Comparison of ENCODE assay signal across 8 cellular contexts in genomic region chr19:19033176-19033425, GRCh38. TPM values are rescaled to one million over a fixed set of nuclear protein-coding genes. Genes with fewer than 3 reads are reported as not detected.
DNase-seq lines count a peak whose midpoint lies in the region; ATAC-seq and TF ChIP-seq lines count a peak whose summit lies in the region.

No MANE protein-coding gene starts in this region.

- peak overlapping the region; percentile 89 for H3K9ac ChIP-seq in neuronal stem cell (ENCODE audit: low read depth, low read length, poor library complexity)

- no TSS peak for BruUV-seq in Calu3 (replicated peaks; lab: Mats Ljungman, UMichigan)

- H3K27me3 Mint-ChIP-seq in Calu3 (ENCODE audit: unreplicated experiment): no peaks in the 10 kb centered on the region
- no peaks in the 10 kb centered on the region for H3K27me3 Mint-ChIP-seq in dendritic cell treated with granulocyte-macrophage colony-stimulating factor and Interleukin-4, amounts not matched to agents 40 ng/mL and 50 ng/mL, for 4 days

- H2BK120ac ChIP-seq in neuronal stem cell (ENCODE audit: low read depth, low read length): no peak overlapping the region

- peak overlapping the region; percentile 73 for H2AK5ac ChIP-seq in neuronal stem cell (ENCODE audit: low read depth, low read length)

- no peak overlapping the region for H3K14ac ChIP-seq in neuronal stem cell (ENCODE audit: low read length)

- TF ChIP-seq CTCF in Calu3 (IDR thresholded peaks at IDR 0.05; ENCODE audit: unreplicated experiment): no peak

- no peak overlapping the region for H3K27ac Mint-ChIP-seq in Calu3 (ENCODE audit: unreplicated experiment)
- peak overlapping the region; percentile 78 for H3K27ac Mint-ChIP-seq in dendritic cell treated with granulocyte-macrophage colony-stimulating factor and Interleukin-4, amounts not matched to agents 40 ng/mL and 50 ng/mL, for 4 days

- H3K4me2 ChIP-seq in neuronal stem cell (ENCODE audit: insufficient read depth, low read length, poor library complexity, severe bottlenecking): peak overlapping the region; percentile 81

- H3K9me3 ChIP-seq in neuronal stem cell (replicated peaks in 1 of 2; ENCODE audit: control insufficient read depth in 2 of 2, insufficient read depth in 1 of 2, low read depth in 1 of 2, low read length in 2 of 2): peaks cover 7 to 16% of the 10 kb centered on the region in 2 donors

- no peak for ATAC-seq in GM18867 (IDR thresholded peaks at IDR 0.05; ENCODE audit: unreplicated experiment)
- ATAC-seq in HG02571 (IDR thresholded peaks at IDR 0.05; ENCODE audit: unreplicated experiment): no peak

- peak overlapping the region; percentile 93 for H3K4me3 Mint-ChIP-seq in Calu3 (ENCODE audit: low read depth, unreplicated experiment)
- H3K4me3 Mint-ChIP-seq in dendritic cell treated with granulocyte-macrophage colony-stimulating factor and Interleukin-4, amounts not matched to agents 40 ng/mL and 50 ng/mL, for 4 days: peak overlapping the region; percentile 80

- no peaks in the 10 kb centered on the region for H3K4me1 Mint-ChIP-seq in Calu3 (ENCODE audit: low read depth, unreplicated experiment)
- H3K4me1 Mint-ChIP-seq in dendritic cell treated with granulocyte-macrophage colony-stimulating factor and Interleukin-4, amounts not matched to agents 40 ng/mL and 50 ng/mL, for 4 days (ENCODE audit: low read depth): peaks cover 34% of the 10 kb centered on the region

- CTCF ChIA-PET in Calu3 (lab: Charles Lee): no interaction called here

- intact Hi-C loops in Calu3 (cut with micrococcal nuclease; ENCODE audit: unreplicated experiment): no loop called here
- intact Hi-C loops in dendritic cell treated with granulocyte-macrophage colony-stimulating factor and Interleukin-4, amounts not matched to agents 40 ng/mL and 50 ng/mL, for 4 days (cut with micrococcal nuclease): loop anchor here (1.0 kb wide), 2 partner anchors 30 to 105 kb away; partner anchors contain the start of genes SLC25A42 and TMEM161A

- H3K23ac ChIP-seq in neuronal stem cell (ENCODE audit: low read depth, low read length, poor library complexity): peak overlapping the region; percentile 94

- H2AFZ ChIP-seq in neuronal stem cell (ENCODE audit: low read length): peak overlapping the region; percentile 100

- H4K8ac ChIP-seq in neuronal stem cell (ENCODE audit: low read depth, low read length): peak overlapping the region; percentile 27

- no peaks in the 10 kb centered on the region for H3K9me3 Mint-ChIP-seq in Calu3 (ENCODE audit: low read depth, unreplicated experiment)
- no peaks in the 10 kb centered on the region for H3K9me3 Mint-ChIP-seq in dendritic cell treated with granulocyte-macrophage colony-stimulating factor and Interleukin-4, amounts not matched to agents 40 ng/mL and 50 ng/mL, for 4 days

- H3K18ac ChIP-seq in neuronal stem cell (ENCODE audit: low read length): peak overlapping the region; percentile 96

- H3K4ac ChIP-seq in neuronal stem cell (ENCODE audit: low read length): peak overlapping the region; percentile 67

- H2BK5ac ChIP-seq in neuronal stem cell (ENCODE audit: low read length): peak overlapping the region; percentile 93

- peaks cover 7% of the 10 kb centered on the region for H3K79me1 ChIP-seq in neuronal stem cell (ENCODE audit: low read depth, low read length)

- H3K27ac ChIP-seq in neuronal stem cell (replicated peaks; ENCODE audit: low read length): peak overlapping the region; percentile 85

- H3K36me3 Mint-ChIP-seq in Calu3 (ENCODE audit: insufficient read depth, unreplicated experiment): peaks cover 29% of the 10 kb centered on the region
- peaks cover 46% of the 10 kb centered on the region for H3K36me3 Mint-ChIP-seq in dendritic cell treated with granulocyte-macrophage colony-stimulating factor and Interleukin-4, amounts not matched to agents 40 ng/mL and 50 ng/mL, for 4 days (ENCODE audit: low read depth)

- H3K36me3 ChIP-seq in neuronal stem cell (replicated peaks in 1 of 2; ENCODE audit: control insufficient read depth in 2 of 2, insufficient read depth in 2 of 2, low read length in 2 of 2): peaks cover 16 to 51% of the 10 kb centered on the region in 2 donors

- H2BK12ac ChIP-seq in neuronal stem cell (ENCODE audit: low read length): no peak overlapping the region

- peak overlapping the region; percentile 86 to 99 for H3K4me3 ChIP-seq in neuronal stem cell (ENCODE audit: low read length in 2 of 2)

- DNase-seq in Calu3 (no peak), HuH-7 (ENCODE audit: low spot score) (peak; percentile 44), neuronal stem cell (ENCODE audit: low spot score) (no peak), amniotic stem cell (lab: John Stamatoyannopoulos, UW) (no peak), NCI-H1930 (lab: John Stamatoyannopoulos, UW) (no peak)

- no peaks in the 10 kb centered on the region for H3K27me3 ChIP-seq in neuronal stem cell (ENCODE audit: control insufficient read depth in 3 of 3, insufficient read depth in 3 of 3, low read depth in 1 of 3, low read length in 3 of 3)

- H4K91ac ChIP-seq in neuronal stem cell (ENCODE audit: low read depth, low read length, poor library complexity): no peak overlapping the region

- peaks cover 4 to 5% of the 10 kb centered on the region in 2 donors for H3K4me1 ChIP-seq in neuronal stem cell (ENCODE audit: control insufficient read depth in 2 of 2, insufficient read depth in 1 of 2, low read depth in 1 of 2, low read length in 2 of 2)

- H2BK15ac ChIP-seq in neuronal stem cell (ENCODE audit: low read length): no peak overlapping the region

- no CpG with 5 or more reads among the region's 32 CpGs for whole genome bisulfite sequencing in neuronal stem cell (ENCODE audit: extremely low coverage in 2 of 2, insufficient read length in 2 of 2, insufficient replicate concordance in 1 of 2), 2 donors

RNA-seq across cellular contexts. Expression of gene SUGP2, which starts 0.2 kb away (rescaled TPM):
- 67.1 and 77.2 TPM in 2 replicates for total RNA-seq in Calu3 (2022)
- polyA plus RNA-seq in neuronal stem cell (2013, experiment 1 of 2): 103 TPM
- 101 TPM for polyA plus RNA-seq in neuronal stem cell (2013, experiment 2 of 2)

RNA-seq across cellular contexts. Expression of gene ARMC6, which starts 0.3 kb away (rescaled TPM):
- total RNA-seq in Calu3 (2022): 24.0 and 24.6 TPM in 2 replicates
- 15.0 TPM for polyA plus RNA-seq in neuronal stem cell (2013, experiment 1 of 2)
- 14.5 TPM for polyA plus RNA-seq in neuronal stem cell (2013, experiment 2 of 2)

RNA-seq across cellular contexts. Expression of gene SLC25A42, which starts 30.7 kb away (rescaled TPM):
- 5.7 and 7.1 TPM in 2 replicates for total RNA-seq in Calu3 (2022)
- polyA plus RNA-seq in neuronal stem cell (2013, experiment 1 of 2): 6.8 TPM
- polyA plus RNA-seq in neuronal stem cell (2013, experiment 2 of 2): 7.2 TPM
